Comparison of ENCODE assay signal across 8 cellular contexts in the genomic region with DNA sequence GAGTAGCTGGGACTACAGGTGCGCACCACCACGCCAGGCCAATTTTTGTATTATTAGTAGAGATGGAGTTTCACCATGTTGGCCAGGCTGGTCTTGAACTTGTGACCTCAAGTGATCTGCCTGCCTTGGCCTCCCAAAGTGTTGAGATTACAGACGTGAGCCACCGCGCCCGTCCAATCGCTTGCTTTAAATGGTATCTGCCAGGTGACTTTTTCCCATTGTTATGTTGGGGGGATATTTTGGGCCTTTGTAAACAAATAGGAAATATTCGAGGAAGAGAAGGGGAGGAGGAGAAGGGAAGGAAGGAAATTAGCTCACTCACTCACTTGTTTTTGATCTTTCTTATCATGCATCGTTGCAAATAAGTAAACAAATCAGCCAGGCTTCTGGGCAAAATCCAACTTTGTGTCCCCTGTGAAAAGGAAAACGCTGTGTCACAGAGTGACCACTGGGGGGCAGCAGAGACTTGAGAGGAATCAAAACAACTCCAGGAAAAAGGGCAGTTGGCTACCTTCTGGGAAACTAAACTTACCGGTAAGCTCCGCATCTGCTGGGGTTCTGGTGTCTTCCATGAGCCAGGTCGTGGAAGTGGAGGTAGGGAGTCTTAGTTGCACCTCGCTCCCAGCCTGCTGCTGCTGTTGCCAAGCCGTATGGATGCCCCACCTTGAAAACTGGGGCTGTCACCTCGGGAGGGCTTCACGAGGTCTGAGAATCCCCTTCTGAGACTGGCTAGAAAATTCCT. TPM values are rescaled to one million over a fixed set of nuclear protein-coding genes. Genes with fewer than 3 reads are reported as not detected.
DNase-seq lines count a peak whose midpoint lies in the region; ATAC-seq, FAIRE-seq and TF ChIP-seq lines count a peak whose summit lies in the region.

No MANE protein-coding gene starts in this region.

- H3K27me3 ChIP-seq in SU-DHL-6 (ENCODE audit: low read length) = no peaks in the 10 kb centered on the region
- H3K27me3 ChIP-seq in upper lobe of right lung = no peaks in the 10 kb centered on the region

- H4K20me1 ChIP-seq in SU-DHL-6 (ENCODE audit: low read depth, low read length) = no peaks in the 10 kb centered on the region

- no peaks in the 10 kb centered on the region for H3K9me2 ChIP-seq in SU-DHL-6 (replicated peaks; ENCODE audit: insufficient read depth, low read length)

- TF ChIP-seq CTCF in SU-DHL-6 (IDR thresholded peaks at IDR 0.05; ENCODE audit: insufficient read depth, low read length, poor library complexity, severe bottlenecking) (peak; percentile 84), upper lobe of right lung (IDR thresholded peaks at IDR 0.05) (peak; percentile 95)

- peak; percentile 76 for DNase-seq in NCI-H1105 treated with DMSO at 0.1 percent for 48 hours (lab: John Stamatoyannopoulos, UW)
- peak; percentile 80 for DNase-seq in activated naive CD8-positive, alpha-beta T cell treated with anti-CD3 and anti-CD28 coated beads, Interleukin-2, amount 50 U/mL, for 24 hours
- peak; percentile 76 for DNase-seq in left cardiac atrium
- peak; percentile 47 for DNase-seq in pulmonary artery endothelial cell (ENCODE audit: low read depth, low spot score)
- no peak for DNase-seq in upper lobe of right lung

- H3K9me3 ChIP-seq in SU-DHL-6 (ENCODE audit: insufficient read depth, low read length) (no peaks in the 10 kb centered on the region), upper lobe of right lung (no peaks in the 10 kb centered on the region)

- H3K36me3 Mint-ChIP-seq in activated naive CD8-positive, alpha-beta T cell treated with anti-CD3 and anti-CD28 coated beads, Interleukin-2, amount 50 U/mL, for 24 hours (ENCODE audit: low read depth) = no peaks in the 10 kb centered on the region

- peak overlapping the region; percentile 28 for H3K4me2 ChIP-seq in SU-DHL-6 (ENCODE audit: low read depth, low read length, poor library complexity, severe bottlenecking)

- H3K27me3 Mint-ChIP-seq in activated naive CD8-positive, alpha-beta T cell treated with anti-CD3 and anti-CD28 coated beads, Interleukin-2, amount 50 U/mL, for 24 hours = no peaks in the 10 kb centered on the region

- no peak overlapping the region for H3K27ac Mint-ChIP-seq in activated naive CD8-positive, alpha-beta T cell treated with anti-CD3 and anti-CD28 coated beads, Interleukin-2, amount 50 U/mL, for 24 hours

- H3K9ac ChIP-seq in SU-DHL-6 (ENCODE audit: low read length) = peak overlapping the region; percentile 12; the same call in 1 of the 2 replicates

- no peak overlapping the region for H3K4me3 ChIP-seq in SU-DHL-6 (ENCODE audit: insufficient read depth, low read length, poor library complexity, severe bottlenecking)
- H3K4me3 ChIP-seq in upper lobe of right lung = peak overlapping the region; percentile 41

- H2AFZ ChIP-seq in SU-DHL-6 (ENCODE audit: low read depth, low read length, severe bottlenecking) = no peak overlapping the region

- H3K4me1 ChIP-seq in upper lobe of right lung = peaks cover 9% of the 10 kb centered on the region

- H3K27ac ChIP-seq in SU-DHL-6 (ENCODE audit: low read depth, low read length) (no peak overlapping the region), upper lobe of right lung (no peak overlapping the region)

- intact Hi-C loops in left cardiac atrium (cut with DNase I) (loop anchor here in 1 of 2 donors (5.0 kb wide), 1 partner anchor 35 kb away; no protein-coding TSS in a partner anchor), upper lobe of right lung (cut with DNase I) (no loop called here)

- ATAC-seq in activated naive CD8-positive, alpha-beta T cell treated with anti-CD3 and anti-CD28 coated beads, Interleukin-2, amount 50 U/mL, for 24 hours = peak; percentile 17
- ATAC-seq in left cardiac atrium (peak; percentile 21 to 44), upper lobe of right lung (peak; percentile 86), HG02973 (IDR thresholded peaks at IDR 0.05; ENCODE audit: unreplicated experiment) (no peak)

- peaks cover 22% of the 10 kb centered on the region for H3K4me1 Mint-ChIP-seq in activated naive CD8-positive, alpha-beta T cell treated with anti-CD3 and anti-CD28 coated beads, Interleukin-2, amount 50 U/mL, for 24 hours

- H3K4me3 Mint-ChIP-seq in activated naive CD8-positive, alpha-beta T cell treated with anti-CD3 and anti-CD28 coated beads, Interleukin-2, amount 50 U/mL, for 24 hours = peak overlapping the region; percentile 71

- no peaks in the 10 kb centered on the region for H3K79me2 ChIP-seq in SU-DHL-6 (ENCODE audit: insufficient read depth, low read length)

- H3K36me3 ChIP-seq in SU-DHL-6 (ENCODE audit: low read length) (no peaks in the 10 kb centered on the region), upper lobe of right lung (no peaks in the 10 kb centered on the region)

- H3F3A ChIP-seq in SU-DHL-6 (ENCODE audit: insufficient read depth) = no peaks in the 10 kb centered on the region

- FAIRE-seq in G401.6 (lab: Jason Lieb, UNC) = peak; percentile 72

- no peaks in the 10 kb centered on the region for H3K9me3 Mint-ChIP-seq in activated naive CD8-positive, alpha-beta T cell treated with anti-CD3 and anti-CD28 coated beads, Interleukin-2, amount 50 U/mL, for 24 hours

RNA-seq across cellular contexts. Expression of gene RANBP3, which starts 9.3 kb away (rescaled TPM):
- total RNA-seq in left cardiac atrium = 10 to 100 TPM; 44.7 to 52.7 TPM
- 36.4 and 42.4 TPM in 2 replicates for total RNA-seq in pulmonary artery endothelial cell
- 65.5 TPM for total RNA-seq in upper lobe of right lung
